8 cellular contexts compared by ENCODE assay signal in the genomic region with DNA sequence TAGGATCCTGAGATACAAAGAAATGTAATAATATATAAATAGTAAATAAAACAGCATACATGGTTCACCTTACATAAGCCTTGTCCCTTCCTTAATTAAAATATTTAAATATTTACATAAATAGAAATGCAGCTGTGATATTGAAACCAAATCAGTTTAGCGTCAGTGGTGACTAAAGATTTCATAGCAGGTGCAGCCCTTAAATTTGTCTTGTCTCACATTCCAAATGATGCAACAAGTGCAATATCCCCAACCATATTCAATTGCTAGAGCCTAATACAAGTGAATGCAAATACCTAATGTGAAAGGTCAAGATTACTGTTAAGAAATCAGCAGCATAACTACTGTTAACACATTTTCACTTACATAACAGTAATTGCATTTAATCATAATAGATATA.
"Had no signal": no experiment of that assay in that cellular context is flagged by ENCODE, and none has a peak within 500 bp of the region (broad histone marks: within the 10 kb centered on the region; RNA-seq: fewer than 3 reads in every experiment).

No MANE protein-coding gene starts in this region.

- H3K4me1 ChIP-seq: HAP-1 had no signal

- ATAC-seq: HCT116, HepG2 had no signal

- H3K9me3 ChIP-seq: HAP-1 had no signal

- DNase-seq: GM23248, GOT3, H7, HFFc6 had no signal

- H3K9ac ChIP-seq: GM23248 had no signal

- H2AFZ ChIP-seq: GM23248 had no signal

- H3K27ac ChIP-seq: GM23248, HL-60 had no signal

- H3K36me3 ChIP-seq: HAP-1 had no signal

- H3K4me3 ChIP-seq: GM23248, HAP-1 had no signal
